In genomic region chr18:22490429-22490846, GRCh38 we compare ENCODE assay signal across 1 cellular context.
TF ChIP-seq lines count a peak whose summit lies in the region.

No MANE protein-coding gene starts in this region.

TF ChIP-seq in HepG2, 621 proteins besides CTCF, POLR2A, EP300 and RAD21 (continued from another document and continues in another):
- TF ChIP-seq MYPOP (CRISPR knock-in tag; IDR thresholded peaks at IDR 0.05) (no peak), TFE3 (CRISPR knock-in tag; IDR thresholded peaks at IDR 0.05) (no peak), PHF21A (CRISPR knock-in tag; IDR thresholded peaks at IDR 0.05) (no peak), SIX1 (CRISPR knock-in tag; IDR thresholded peaks at IDR 0.05; ENCODE audit: borderline replicate concordance) (0 out of 2 replicates have a peak, but pooled peaks have one; percentile 23), ZBTB44 (CRISPR knock-in tag; IDR thresholded peaks at IDR 0.05) (no peak), PPARG (CRISPR knock-in tag; conservative IDR thresholded peaks at IDR 0.05) (no peak), CENPX (CRISPR knock-in tag; IDR thresholded peaks at IDR 0.05) (no peak), AKAP8 (CRISPR knock-in tag; IDR thresholded peaks at IDR 0.05) (no peak), GMEB1 (CRISPR knock-in tag; IDR thresholded peaks at IDR 0.05; ENCODE audit: borderline replicate concordance) (no peak), LCORL (IDR thresholded peaks at IDR 0.05) (no peak), LCORL (CRISPR knock-in tag; IDR thresholded peaks at IDR 0.05) (0 out of 2 replicates have a peak, but pooled peaks have one; percentile 20), ZNF576 (CRISPR knock-in tag; IDR thresholded peaks at IDR 0.05) (no peak), ZNF224 (CRISPR knock-in tag; IDR thresholded peaks at IDR 0.05) (no peak), ZNF232 (CRISPR knock-in tag; IDR thresholded peaks at IDR 0.05; ENCODE audit: borderline replicate concordance) (no peak), ZNF710 (CRISPR knock-in tag; IDR thresholded peaks at IDR 0.05; ENCODE audit: borderline replicate concordance) (0 out of 2 replicates have a peak, but pooled peaks have one; percentile 6), BCL6 (CRISPR knock-in tag; IDR thresholded peaks at IDR 0.05) (peak; percentile 44; the same call in 1 of the 2 replicates), PAXIP1 (CRISPR knock-in tag; conservative IDR thresholded peaks at IDR 0.05) (peak; percentile 61), SNAI1 (CRISPR knock-in tag; IDR thresholded peaks at IDR 0.05; ENCODE audit: borderline replicate concordance) (no peak), MAFF (IDR thresholded peaks at IDR 0.05; ENCODE audit: low read depth, low read length) (peak; percentile 94), HNF4A (CRISPR knock-in tag; IDR thresholded peaks at IDR 0.05) (peak; percentile 88), FOSL2 (CRISPR knock-in tag; IDR thresholded peaks at IDR 0.05) (0 out of 2 replicates have a peak, but pooled peaks have one; percentile 5), ZNF672 (CRISPR knock-in tag; IDR thresholded peaks at IDR 0.05) (no peak), ETV5 (CRISPR knock-in tag; IDR thresholded peaks at IDR 0.05; ENCODE audit: borderline replicate concordance) (peak; percentile 53; the same call in 1 of the 2 replicates), FOXJ3 (CRISPR knock-in tag; IDR thresholded peaks at IDR 0.05; ENCODE audit: borderline replicate concordance) (peak; percentile 25; the same call in 1 of the 2 replicates), ZNF577 (CRISPR knock-in tag; IDR thresholded peaks at IDR 0.05; ENCODE audit: borderline replicate concordance, low read depth) (no peak), NBN (conservative IDR thresholded peaks at IDR 0.05) (no peak), RERE (CRISPR knock-in tag; IDR thresholded peaks at IDR 0.05; ENCODE audit: low read depth) (no peak), PHF5A (CRISPR knock-in tag; IDR thresholded peaks at IDR 0.05; ENCODE audit: low read depth, unreplicated experiment) (no peak), ELF3 (CRISPR knock-in tag; IDR thresholded peaks at IDR 0.05) (0 out of 2 replicates have a peak, but pooled peaks have one; percentile 10), HNF4G (IDR thresholded peaks at IDR 0.05; ENCODE audit: borderline replicate concordance, low read depth, low read length) (peak; percentile 61), HNF4G (CRISPR knock-in tag; IDR thresholded peaks at IDR 0.05; ENCODE audit: borderline replicate concordance, low read depth) (no peak), SETDB1 (CRISPR knock-in tag; IDR thresholded peaks at IDR 0.05; ENCODE audit: borderline replicate concordance) (no peak), TEAD3 (CRISPR knock-in tag; optimal IDR thresholded peaks at IDR 0.05; ENCODE audit: borderline replicate concordance) (peak; percentile 35), TRAFD1 (CRISPR knock-in tag; IDR thresholded peaks at IDR 0.05; ENCODE audit: borderline replicate concordance) (no peak), ZMYM4 (CRISPR knock-in tag; IDR thresholded peaks at IDR 0.05) (0 out of 2 replicates have a peak, but pooled peaks have one; percentile 21), RBFOX2 (IDR thresholded peaks at IDR 0.05; ENCODE audit: low read depth, low read length) (no peak), THRA (CRISPR knock-in tag; IDR thresholded peaks at IDR 0.05; ENCODE audit: borderline replicate concordance) (peak; percentile 23; the same call in 1 of the 2 replicates), SUZ12 (IDR thresholded peaks at IDR 0.05; ENCODE audit: low read depth, low read length) (no peak), ZNF205 (CRISPR knock-in tag; IDR thresholded peaks at IDR 0.05) (no peak), KLF12 (CRISPR knock-in tag; IDR thresholded peaks at IDR 0.05; ENCODE audit: borderline replicate concordance) (no peak), ZNF101 (CRISPR knock-in tag; IDR thresholded peaks at IDR 0.05; ENCODE audit: borderline replicate concordance, low read depth) (no peak)
